13 cellular contexts compared by ENCODE assay signal in the genomic region with DNA sequence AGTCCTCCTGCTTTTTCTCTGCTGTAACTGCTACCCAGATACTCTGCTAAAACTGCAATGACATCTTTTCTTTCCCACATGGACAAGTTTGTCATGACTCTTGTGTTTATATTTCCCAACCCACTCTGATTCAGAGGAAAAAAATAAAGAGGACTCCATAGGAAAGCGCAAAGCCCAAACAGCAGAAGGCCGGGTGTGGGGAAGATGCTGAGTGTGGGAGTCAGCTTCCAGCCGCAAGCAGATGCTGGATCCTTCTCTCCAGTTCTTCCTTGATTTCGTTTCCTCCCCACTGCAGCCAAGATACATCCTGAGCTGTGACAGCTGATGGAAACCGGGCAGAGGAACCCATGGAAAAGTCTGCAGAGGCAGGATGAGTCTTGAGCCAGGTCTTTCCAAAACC.
DNase-seq lines count a peak whose midpoint lies in the region; ATAC-seq and TF ChIP-seq lines count a peak whose summit lies in the region.
"Had no signal": no experiment of that assay in that cellular context is flagged by ENCODE, and none has a peak within 500 bp of the region (broad histone marks: within the 10 kb centered on the region; RNA-seq: fewer than 3 reads in every experiment).

No MANE protein-coding gene starts in this region.

- H3K27ac ChIP-seq in left lung, result no peak overlapping the region
- peak overlapping the region; percentile 67 for H3K27ac ChIP-seq in suprapubic skin

- H3K36me3 Mint-ChIP-seq in activated CD8-positive, alpha-beta memory T cell treated with anti-CD3 and anti-CD28 coated beads, Interleukin-2, amount 10 ng/mL, durations not matched to agents 7 days and 5 days, result no peaks in the 10 kb centered on the region
- H3K36me3 Mint-ChIP-seq: CD8-positive, alpha-beta T cell had no signal

- TF ChIP-seq EP300 in suprapubic skin (IDR thresholded peaks at IDR 0.05), result no peak

- no peak overlapping the region for H3K27ac Mint-ChIP-seq in activated CD8-positive, alpha-beta memory T cell treated with anti-CD3 and anti-CD28 coated beads, Interleukin-2, amount 10 ng/mL, durations not matched to agents 7 days and 5 days
- H3K27ac Mint-ChIP-seq: CD8-positive, alpha-beta T cell had no signal

- H3K9me3 Mint-ChIP-seq in activated CD8-positive, alpha-beta memory T cell treated with anti-CD3 and anti-CD28 coated beads, Interleukin-2, amount 10 ng/mL, durations not matched to agents 7 days and 5 days (ENCODE audit: low read depth), result peaks cover 2% of the 10 kb centered on the region
- H3K9me3 Mint-ChIP-seq: CD8-positive, alpha-beta T cell had no signal

- CTCF ChIA-PET in activated CD8-positive, alpha-beta memory T cell treated with anti-CD3 and anti-CD28 coated beads, Interleukin-2, amount 10 ng/mL, durations not matched to agents 7 days and 5 days (lab: Charles Lee), result no interaction called here

- H3K4me1 Mint-ChIP-seq in activated CD8-positive, alpha-beta memory T cell treated with anti-CD3 and anti-CD28 coated beads, Interleukin-2, amount 10 ng/mL, durations not matched to agents 7 days and 5 days, result no peaks in the 10 kb centered on the region

- DNase-seq in GM04504 (ENCODE audit: low read depth), result peak; percentile 87
- DNase-seq in dedifferentiated amniotic fluid mesenchymal stem cell (ENCODE audit: extremely low spot score), result peak; percentile 40
- no peak for DNase-seq in left lung
- DNase-seq in suprapubic skin (ENCODE audit: low spot score in 2 of 2), result peak in 1 of 2 donors; percentile 67
- DNase-seq in activated CD8-positive, alpha-beta memory T cell treated with anti-CD3 and anti-CD28 coated beads, Interleukin-2, amount 10 ng/mL, durations not matched to agents 7 days and 5 days, result no peak
- no peak for DNase-seq in DMS53 (lab: John Stamatoyannopoulos, UW)
- DNase-seq in NCI-H2171 treated with DMSO at 0.1 percent for 48 hours (lab: John Stamatoyannopoulos, UW), result no peak
- DNase-seq: activated CD4-positive, alpha-beta T cell treated with anti-CD3 and anti-CD28 coated beads for 1 hour; CD8-positive, alpha-beta T cell; MG63; stimulated activated CD4-positive, alpha-beta T cell treated with anti-CD3 and anti-CD28 coated beads, Interleukin-4, amount 100 ng/mL, for 4 hours; stimulated activated naive CD4-positive, alpha-beta T cell had no signal

- H3K36me3 ChIP-seq in left lung, result no peaks in the 10 kb centered on the region
- no peaks in the 10 kb centered on the region for H3K36me3 ChIP-seq in suprapubic skin
- H3K36me3 ChIP-seq: MG63 had no signal

- H3K27me3 Mint-ChIP-seq in activated CD8-positive, alpha-beta memory T cell treated with anti-CD3 and anti-CD28 coated beads, Interleukin-2, amount 10 ng/mL, durations not matched to agents 7 days and 5 days, result no peaks in the 10 kb centered on the region

- peak; percentile 61 for ATAC-seq in left lung
- ATAC-seq in activated CD8-positive, alpha-beta memory T cell treated with anti-CD3 and anti-CD28 coated beads, Interleukin-2, amount 10 ng/mL, durations not matched to agents 7 days and 5 days, result no peak
- no peak for ATAC-seq in GM18870 (IDR thresholded peaks at IDR 0.05; ENCODE audit: unreplicated experiment)
- ATAC-seq: CD8-positive, alpha-beta T cell had no signal

- H3K9me3 ChIP-seq in left lung (no peaks in the 10 kb centered on the region), suprapubic skin (no peaks in the 10 kb centered on the region)
- H3K9me3 ChIP-seq: MG63 had no signal

- H3K4me3 ChIP-seq in left lung (no peak overlapping the region), suprapubic skin (no peak overlapping the region)
- H3K4me3 ChIP-seq: MG63 had no signal

- intact Hi-C loops in left lung (cut with DNase I), result no loop called here

- H3K27me3 ChIP-seq in left lung, result no peaks in the 10 kb centered on the region
- no peaks in the 10 kb centered on the region for H3K27me3 ChIP-seq in suprapubic skin
- H3K27me3 ChIP-seq: MG63 had no signal

- no peak overlapping the region for H3K4me3 Mint-ChIP-seq in activated CD8-positive, alpha-beta memory T cell treated with anti-CD3 and anti-CD28 coated beads, Interleukin-2, amount 10 ng/mL, durations not matched to agents 7 days and 5 days
- H3K4me3 Mint-ChIP-seq: CD8-positive, alpha-beta T cell had no signal

- TF ChIP-seq CTCF in left lung (IDR thresholded peaks at IDR 0.05) (no peak), suprapubic skin (IDR thresholded peaks at IDR 0.05) (no peak)

- H3K4me1 ChIP-seq in left lung (no peaks in the 10 kb centered on the region), suprapubic skin (peaks cover 14% of the 10 kb centered on the region)

- 58% methylated on average over 5 of the region's 5 CpGs for WGBS in suprapubic skin

- TF ChIP-seq POLR2A in suprapubic skin (IDR thresholded peaks at IDR 0.05), result no peak

Comparison
In these comparisons a context has a peak if more than half of its experiments do, and no peak if none do; other contexts are left out.
1. DNase-seq: peak in GM04504 (single experiment) and dedifferentiated amniotic fluid mesenchymal stem cell (single experiment); none in left lung (0 of 2), activated CD8-positive, alpha-beta memory T cell treated with anti-CD3 and anti-CD28 coated beads, Interleukin-2, amount 10 ng/mL, durations not matched to agents 7 days and 5 days (single experiment), DMS53 (single experiment) and NCI-H2171 treated with DMSO at 0.1 percent for 48 hours (single experiment).